In the genomic region with DNA sequence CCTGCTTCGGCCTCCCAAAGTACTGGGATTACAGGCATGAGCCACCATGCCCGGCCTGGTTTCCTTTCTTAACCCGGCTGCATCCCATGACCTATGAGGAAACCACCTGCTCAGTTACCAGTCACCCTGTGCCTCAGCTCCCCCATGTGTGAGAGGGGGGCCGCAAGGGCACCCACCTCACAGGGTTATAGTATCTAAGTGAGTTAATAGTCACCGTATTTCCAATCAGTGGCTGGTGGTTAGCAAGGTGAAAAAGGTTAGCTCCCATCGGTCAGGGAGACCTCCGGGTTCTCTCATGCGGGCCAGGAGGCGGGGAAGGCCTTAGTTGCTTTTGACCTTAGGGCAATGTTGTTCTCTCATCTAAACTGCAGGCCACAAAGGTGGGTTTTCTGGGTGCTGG, we compare ENCODE assay signal across 16 cellular contexts. TPM values are rescaled to one million over a fixed set of nuclear protein-coding genes. Genes with fewer than 3 reads are reported as not detected.
DNase-seq lines count a peak whose midpoint lies in the region; ATAC-seq and TF ChIP-seq lines count a peak whose summit lies in the region.
"Had no signal": no experiment of that assay in that cellular context is flagged by ENCODE, and none has a peak within 500 bp of the region (broad histone marks: within the 10 kb centered on the region; RNA-seq: fewer than 3 reads in every experiment).

No MANE protein-coding gene starts in this region.

- H4K20me1 ChIP-seq in SK-N-SH (ENCODE audit: insufficient read depth) (peaks cover 57% of the 10 kb centered on the region), fibroblast of lung (ENCODE audit: control insufficient read depth, extremely low read depth, insufficient read depth, low read length) (no peaks in the 10 kb centered on the region)

- H3F3A ChIP-seq in SK-N-SH (replicated peaks; ENCODE audit: insufficient read depth): peaks cover 5% of the 10 kb centered on the region

- peaks cover 74% of the 10 kb centered on the region for H3K4me1 Mint-ChIP-seq in neural crest cell

- H2AFZ ChIP-seq in SK-N-SH (ENCODE audit: low read depth): no peak overlapping the region
- H2AFZ ChIP-seq in fibroblast of lung (ENCODE audit: low read length): no peak overlapping the region

- H3K27me3 Mint-ChIP-seq in neural crest cell (ENCODE audit: low read depth): peaks cover under 1% of the 10 kb centered on the region
- H3K27me3 Mint-ChIP-seq: effector memory CD8-positive, alpha-beta T cell had no signal

- peak overlapping the region; percentile 11 for H3K4me3 Mint-ChIP-seq in neural crest cell
- H3K4me3 Mint-ChIP-seq: effector memory CD8-positive, alpha-beta T cell had no signal

- H3K4me1 ChIP-seq in SK-N-SH (ENCODE audit: control insufficient read depth in 1 of 2, insufficient read depth in 2 of 2, low read depth in 1 of 2, low read length in 1 of 2) (peaks cover 43 to 58% of the 10 kb centered on the region in 2 experiments), fibroblast of lung (ENCODE audit: control insufficient read depth, extremely low read depth, insufficient read depth, low read length) (peaks cover 75% of the 10 kb centered on the region), upper lobe of left lung (peaks cover 37 to 63% (median 52%) of the 10 kb centered on the region in 4 donors)

- H3K4me2 ChIP-seq in SK-N-SH: 0 out of 2 replicates have a peak overlapping the region, but pooled peaks have one; percentile 40
- H3K4me2 ChIP-seq in fibroblast of lung (ENCODE audit: extremely low read depth, insufficient read depth, low read length): peak overlapping the region; percentile 66

- peaks cover 4% of the 10 kb centered on the region for H3K36me3 Mint-ChIP-seq in neural crest cell (ENCODE audit: low read depth)
- H3K36me3 Mint-ChIP-seq: activated naive CD4-positive, alpha-beta T cell treated with anti-CD3 and anti-CD28 coated beads, Interleukin-2, amount 50 U/mL, for 72 hours had no signal

- no peak for TF ChIP-seq POLR2A in upper lobe of left lung (IDR thresholded peaks at IDR 0.05)

- ATAC-seq in SK-N-SH treated with all-trans-retinoic acid at 6 μM for 48 hours: no peak
- ATAC-seq in upper lobe of left lung (ENCODE audit: low FRiP score in 2 of 2): no peak
- no peak for ATAC-seq in HG02642 (IDR thresholded peaks at IDR 0.05; ENCODE audit: poor library complexity, unreplicated experiment)
- no peak for ATAC-seq in HG02798 (IDR thresholded peaks at IDR 0.05; ENCODE audit: poor library complexity, unreplicated experiment)
- ATAC-seq: activated naive CD4-positive, alpha-beta T cell treated with anti-CD3 and anti-CD28 coated beads, Interleukin-2, amount 50 U/mL, for 72 hours; effector memory CD8-positive, alpha-beta T cell had no signal

- WGBS in SK-N-SH (ENCODE audit: low lambda C conversion rate): 91% methylated on average over 4 of the region's 9 CpGs
- 77 to 94% methylated on average over 3 to 9 of the region's 9 CpGs for WGBS in upper lobe of left lung, 2 donors

- no peak for TF ChIP-seq CTCF in SK-N-SH (IDR thresholded peaks at IDR 0.05)
- TF ChIP-seq CTCF in fibroblast of lung (conservative IDR thresholded peaks at IDR 0.05 in 1 of 2, IDR thresholded peaks at IDR 0.05 in 1 of 2; ENCODE audit: low read depth in 1 of 2, low read length in 2 of 2): no peak
- no peak for TF ChIP-seq CTCF in neural crest cell (conservative IDR thresholded peaks at IDR 0.05)
- TF ChIP-seq CTCF in upper lobe of left lung (IDR thresholded peaks at IDR 0.05): no peak

- CTCF ChIA-PET in SK-N-SH (lab: Yijun Ruan, JAX): interaction anchor here (0.6 to 23.5 kb wide), 8 partner anchors 11 to 496 kb away, joined by 3 to 643 read pairs (median 4); partner anchors contain the start of gene LRP1-AS

- TF ChIP-seq EP300 in SK-N-SH (IDR thresholded peaks at IDR 0.05; ENCODE audit: borderline replicate concordance in 1 of 2, low read depth in 1 of 2, low read length in 1 of 2): no peak
- TF ChIP-seq EP300 in upper lobe of left lung (IDR thresholded peaks at IDR 0.05): no peak

- H3K27ac Mint-ChIP-seq in neural crest cell (ENCODE audit: unreplicated experiment): peak overlapping the region; percentile 23

- H3K4me3 ChIP-seq in SK-N-SH (ENCODE audit: low read depth in 2 of 2, low read length in 1 of 2) (no peak overlapping the region), fibroblast of lung (replicated peaks in 1 of 4; ENCODE audit: control extremely low read depth in 1 of 4, insufficient read depth in 1 of 4, low read depth in 3 of 4, low read length in 4 of 4) (peak overlapping the region in 1 of 4 experiments; percentile 51), upper lobe of left lung (no peak overlapping the region)

- no peak for TF ChIP-seq RAD21 in SK-N-SH (IDR thresholded peaks at IDR 0.05; ENCODE audit: low read length)

- no peak overlapping the region for H3K9ac ChIP-seq in SK-N-SH
- peak overlapping the region; percentile 55 for H3K9ac ChIP-seq in fibroblast of lung (ENCODE audit: insufficient read depth, low read length)

- H3K79me2 ChIP-seq in SK-N-SH (ENCODE audit: insufficient read depth): peaks cover 64% of the 10 kb centered on the region
- peaks cover 89% of the 10 kb centered on the region for H3K79me2 ChIP-seq in fibroblast of lung (ENCODE audit: control insufficient read depth, insufficient read depth, low read length)

- no peaks in the 10 kb centered on the region for H3K9me3 Mint-ChIP-seq in neural crest cell
- H3K9me3 Mint-ChIP-seq: activated naive CD4-positive, alpha-beta T cell treated with anti-CD3 and anti-CD28 coated beads, Interleukin-2, amount 50 U/mL, for 72 hours; effector memory CD8-positive, alpha-beta T cell had no signal

- H3K9me3 ChIP-seq in SK-N-SH: no peaks in the 10 kb centered on the region
- no peaks in the 10 kb centered on the region for H3K9me3 ChIP-seq in fibroblast of lung (ENCODE audit: control insufficient read depth, insufficient read depth, low read depth, low read length)
- H3K9me3 ChIP-seq in upper lobe of left lung: no peaks in the 10 kb centered on the region

- H3K27ac ChIP-seq in SK-N-SH (ENCODE audit: low read depth in 2 of 2, low read length in 1 of 2): peak overlapping the region in 1 of 2 experiments; percentile 73; a peak in 2 of 4 replicates
- peak overlapping the region; percentile 85 for H3K27ac ChIP-seq in fibroblast of lung (ENCODE audit: insufficient read depth, low read length)
- peak overlapping the region; percentile 63 to 96 (median 86) for H3K27ac ChIP-seq in upper lobe of left lung
- H3K27ac ChIP-seq: 22Rv1 had no signal

- H3K27me3 ChIP-seq in SK-N-SH (ENCODE audit: insufficient read depth) (no peaks in the 10 kb centered on the region), fibroblast of lung (ENCODE audit: control insufficient read depth, insufficient read depth, low read length) (no peaks in the 10 kb centered on the region), upper lobe of left lung (no peaks in the 10 kb centered on the region)

- DNase-seq in SK-N-SH (no peak), fibroblast of lung (ENCODE audit: low read depth in 2 of 2) (no peak), neural crest cell (ENCODE audit: low read depth, low spot score) (no peak), upper lobe of left lung (no peak), DMS 273 (lab: John Stamatoyannopoulos, UW; ENCODE audit: unreplicated experiment) (no peak)
- DNase-seq: activated CD4-positive, alpha-beta T cell treated with anti-CD3 and anti-CD28 coated beads, Interleukin-2, amount 50 U/mL, for 4 hours; DMS79; effector memory CD8-positive, alpha-beta T cell; NK-92 treated with Interleukin-12 subunit alpha and Interleukin-12 subunit beta, amount 100 ng/mL, for 24 hours had no signal

- no peaks in the 10 kb centered on the region for H3K9me2 ChIP-seq in SK-N-SH

- H3K36me3 ChIP-seq in SK-N-SH (replicated peaks in 1 of 2; ENCODE audit: control insufficient read depth in 1 of 2, insufficient read depth in 2 of 2, low read length in 1 of 2): peaks cover 0 to 16% of the 10 kb centered on the region in 2 experiments
- peaks cover 16% of the 10 kb centered on the region for H3K36me3 ChIP-seq in fibroblast of lung (ENCODE audit: control insufficient read depth, insufficient read depth, low read length)
- H3K36me3 ChIP-seq in upper lobe of left lung: peaks cover 0 to 11% (median 0%) of the 10 kb centered on the region in 4 donors

- POLR2A ChIA-PET in SK-N-SH (lab: Yijun Ruan, JAX): no interaction called here

RNA-seq across cellular contexts. Expression of gene LRP1, which starts 6.7 kb away (rescaled TPM):
- 18.8 and 55.0 TPM in 2 replicates for polyA plus RNA-seq in SK-N-SH (2012; rRNA removed)
- 22.3 and 34.9 TPM in 2 replicates for polyA plus RNA-seq in SK-N-SH (2012; cell fraction: cytosol; rRNA removed)
- 127 and 168 TPM in 2 replicates for polyA plus RNA-seq in SK-N-SH (2012; cell fraction: nucleus; rRNA removed)
- 377 and 464 TPM in 2 replicates for total RNA-seq in fibroblast of lung
- polyA plus RNA-seq in fibroblast of lung: 92.2 and 96.9 TPM in 2 replicates
- polyA plus RNA-seq in fibroblast of lung (2012): 209 and 246 TPM in 2 replicates
- 1,375 and 1,576 TPM in 2 replicates for polyA minus RNA-seq in fibroblast of lung (ENCODE audit: low replicate concordance)
- 61.8 and 62.7 TPM in 2 replicates for total RNA-seq in neural crest cell
- 100 to 1,000 TPM; 137 to 504 (median 308) TPM for total RNA-seq in upper lobe of left lung

RNA-seq across cellular contexts. Expression of gene LRP1-AS, which starts 12.5 kb away (rescaled TPM):
- polyA plus RNA-seq in SK-N-SH (2012; rRNA removed) (not detected in 2 replicates), fibroblast of lung (not detected in 2 replicates)
- polyA plus RNA-seq in SK-N-SH (2012; cell fraction: cytosol; rRNA removed): not detected in 2 replicates
- not detected in 2 replicates for polyA plus RNA-seq in SK-N-SH (2012; cell fraction: nucleus; rRNA removed)
- total RNA-seq in fibroblast of lung (not detected in 2 replicates), neural crest cell (not detected in 2 replicates), upper lobe of left lung (not detected)
- not detected in 2 replicates for polyA plus RNA-seq in fibroblast of lung (2012)
- not detected in 2 replicates for polyA minus RNA-seq in fibroblast of lung (ENCODE audit: low replicate concordance)
- total RNA-seq: activated naive CD4-positive, alpha-beta T cell treated with anti-CD3 and anti-CD28 coated beads, Interleukin-2, amount 50 U/mL, for 72 hours; omental fat pad; T-helper 1 cell treated with Interleukin-12 subunit alpha and Interleukin-12 subunit beta and Interleukin-4 antibody, amounts not matched to agents 30 ng/mL and 1 ng/mL, for 36 hours had no signal

RNA-seq across cellular contexts. Expression of gene STAT6, which starts 23.8 kb away (rescaled TPM):
- 0.15 and 0.42 TPM in 2 replicates for polyA plus RNA-seq in SK-N-SH (2012; rRNA removed)
- 0.05 and 0.19 TPM in 2 replicates for polyA plus RNA-seq in SK-N-SH (2012; cell fraction: cytosol; rRNA removed)
- 0.73 and 0.83 TPM in 2 replicates for polyA plus RNA-seq in SK-N-SH (2012; cell fraction: nucleus; rRNA removed)
- total RNA-seq in fibroblast of lung: 90.4 and 103 TPM in 2 replicates
- 116 and 123 TPM in 2 replicates for polyA plus RNA-seq in fibroblast of lung
- polyA plus RNA-seq in fibroblast of lung (2012): 99.4 and 116 TPM in 2 replicates
- 235 and 253 TPM in 2 replicates for polyA minus RNA-seq in fibroblast of lung (ENCODE audit: low replicate concordance)
- total RNA-seq in neural crest cell: 40.2 and 41.7 TPM in 2 replicates
- 100 to 1,000 TPM; 123 to 605 (median 251) TPM for total RNA-seq in upper lobe of left lung

RNA-seq across cellular contexts. Expression of gene NAB2, which starts 46.0 kb away (rescaled TPM):
- polyA plus RNA-seq in SK-N-SH (2012; rRNA removed) (23.7 and 24.9 TPM in 2 replicates), fibroblast of lung (31.3 and 34.6 TPM in 2 replicates)
- 12.7 and 18.9 TPM in 2 replicates for polyA plus RNA-seq in SK-N-SH (2012; cell fraction: cytosol; rRNA removed)
- polyA plus RNA-seq in SK-N-SH (2012; cell fraction: nucleus; rRNA removed): 24.3 and 28.0 TPM in 2 replicates
- total RNA-seq in fibroblast of lung (39.6 and 62.7 TPM in 2 replicates), neural crest cell (58.0 and 61.2 TPM in 2 replicates), upper lobe of left lung (10 to 100 TPM; 18.1 to 64.9 (median 31.5) TPM)
- polyA plus RNA-seq in fibroblast of lung (2012): 36.6 and 43.5 TPM in 2 replicates
- polyA minus RNA-seq in fibroblast of lung (ENCODE audit: low replicate concordance): 47.8 and 72.4 TPM in 2 replicates

RNA-seq across cellular contexts. Expression of gene NEMP1, which starts 56.4 kb away (rescaled TPM):
- polyA plus RNA-seq in SK-N-SH (2012; rRNA removed) (6.2 and 8.8 TPM in 2 replicates), fibroblast of lung (11.1 and 17.6 TPM in 2 replicates)
- polyA plus RNA-seq in SK-N-SH (2012; cell fraction: cytosol; rRNA removed): 7.0 and 7.1 TPM in 2 replicates
- polyA plus RNA-seq in SK-N-SH (2012; cell fraction: nucleus; rRNA removed): 13.4 and 24.8 TPM in 2 replicates
- total RNA-seq in fibroblast of lung (7.7 and 8.4 TPM in 2 replicates), neural crest cell (44.0 and 49.6 TPM in 2 replicates), upper lobe of left lung (10 to 100 TPM in 3 of 6 donors, 1 to 10 TPM in 3; 6.2 to 13.6 (median 10.0) TPM)
- polyA plus RNA-seq in fibroblast of lung (2012): 4.9 and 8.4 TPM in 2 replicates
- 4.9 and 17.5 TPM in 2 replicates for polyA minus RNA-seq in fibroblast of lung (ENCODE audit: low replicate concordance)
